ENCODE assay signal across 21 cellular contexts in the genomic region with DNA sequence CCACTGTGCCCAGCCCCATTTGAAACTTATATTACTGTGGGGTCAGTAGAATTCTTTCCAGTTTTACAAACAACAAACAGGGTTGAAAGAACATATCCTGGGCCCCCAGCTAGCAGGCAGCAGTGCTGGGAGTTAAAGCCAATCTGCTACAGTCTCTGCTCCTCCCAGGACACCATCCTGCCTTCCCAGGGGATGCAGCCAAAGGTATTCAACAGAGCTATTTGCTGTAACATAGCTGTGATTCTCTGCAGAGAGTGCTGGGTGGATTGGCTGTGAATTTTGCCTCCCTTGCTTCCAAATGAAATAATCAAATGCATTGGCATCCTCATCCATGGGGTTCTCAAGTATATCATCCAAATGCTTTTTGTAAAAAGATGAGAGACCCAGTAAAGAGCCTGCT.
"Had no signal": no experiment of that assay in that cellular context is flagged by ENCODE, and none has a peak within 500 bp of the region (broad histone marks: within the 10 kb centered on the region; RNA-seq: fewer than 3 reads in every experiment).

No MANE protein-coding gene starts in this region.

- H3K4me3 Mint-ChIP-seq: activated naive CD8-positive, alpha-beta T cell; immature natural killer cell; memory B cell; natural killer cell; stimulated activated memory B cell treated with anti-CD40 and anti-IgM and Interleukin-4, amounts not matched to agents 10 μg/mL and 1 μg/mL and 100 μg/mL, for 72 hours; type B pancreatic cell had no signal

- H3K36me3 ChIP-seq: gastrocnemius medialis, heart left ventricle, neutrophil had no signal

- H2AFZ ChIP-seq: parathyroid adenoma had no signal

- DNase-seq: activated CD4-positive, alpha-beta T cell treated with anti-CD3 and anti-CD28 coated beads for 1 hour; cerebellar nuclear complex; cortex of kidney; effector CD4-positive, alpha-beta T cell; gastrocnemius medialis; heart left ventricle; immature natural killer cell; natural killer cell; stimulated activated CD4-positive, alpha-beta T cell treated with anti-CD3 and anti-CD28 coated beads, Interleukin-4, amount 100 ng/mL, for 4 hours; T-helper 2 cell; testis had no signal

- H3K9me3 Mint-ChIP-seq: immature natural killer cell; memory B cell; natural killer cell; stimulated activated memory B cell treated with anti-CD40 and anti-IgM and Interleukin-4, amounts not matched to agents 10 μg/mL and 1 μg/mL and 100 μg/mL, for 72 hours; type B pancreatic cell had no signal

- H3K4me1 Mint-ChIP-seq: immature natural killer cell; memory B cell; natural killer cell; stimulated activated memory B cell treated with anti-CD40 and anti-IgM and Interleukin-4, amounts not matched to agents 10 μg/mL and 1 μg/mL and 100 μg/mL, for 72 hours had no signal

- H3K27ac ChIP-seq: gastrocnemius medialis, heart left ventricle, neutrophil, parathyroid adenoma, testis, VCaP had no signal

- H3K27me3 ChIP-seq: testis had no signal

- ATAC-seq: esophagus mucosa; gastrocnemius medialis; heart left ventricle; natural killer cell; sciatic nerve; stimulated activated memory B cell treated with anti-CD40 and anti-IgM and Interleukin-4, amounts not matched to agents 10 μg/mL and 1 μg/mL and 100 μg/mL, for 72 hours had no signal

- H3K79me2 ChIP-seq: parathyroid adenoma had no signal

- H3K27ac Mint-ChIP-seq: activated naive CD8-positive, alpha-beta T cell; immature natural killer cell; memory B cell; natural killer cell; stimulated activated memory B cell treated with anti-CD40 and anti-IgM and Interleukin-4, amounts not matched to agents 10 μg/mL and 1 μg/mL and 100 μg/mL, for 72 hours; type B pancreatic cell had no signal

- H3K27me3 Mint-ChIP-seq: memory B cell; stimulated activated memory B cell treated with anti-CD40 and anti-IgM and Interleukin-4, amounts not matched to agents 10 μg/mL and 1 μg/mL and 100 μg/mL, for 72 hours had no signal

- H3K4me1 ChIP-seq: gastrocnemius medialis, heart left ventricle, parathyroid adenoma, testis had no signal

- H3K4me2 ChIP-seq: smooth muscle cell had no signal

- H3K36me3 Mint-ChIP-seq: activated naive CD8-positive, alpha-beta T cell; immature natural killer cell; memory B cell; natural killer cell; stimulated activated memory B cell treated with anti-CD40 and anti-IgM and Interleukin-4, amounts not matched to agents 10 μg/mL and 1 μg/mL and 100 μg/mL, for 72 hours; type B pancreatic cell had no signal

- H3K4me3 ChIP-seq: gastrocnemius medialis, heart left ventricle, smooth muscle cell, testis had no signal

- H3K9me3 ChIP-seq: gastrocnemius medialis, neutrophil, testis had no signal

- H3K9ac ChIP-seq: parathyroid adenoma had no signal
